In the genomic region with DNA sequence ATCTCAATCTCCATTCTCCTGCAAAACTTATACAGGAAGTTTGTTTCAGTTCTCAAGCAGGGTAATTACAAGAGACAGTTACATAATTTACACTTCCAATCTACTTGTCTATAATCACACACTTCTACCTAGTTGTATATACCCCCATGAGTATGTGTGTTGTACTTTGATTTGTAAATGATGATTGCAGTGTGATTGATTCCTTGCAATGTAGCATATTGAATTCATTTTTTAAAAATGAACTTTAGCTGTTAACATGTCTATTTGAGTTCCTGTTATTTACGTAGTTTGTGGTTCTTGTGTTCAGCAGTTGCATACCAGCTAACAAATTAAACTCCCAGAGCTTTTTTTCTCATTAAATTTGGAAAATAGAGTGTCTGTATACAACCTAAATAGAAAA, we compare ENCODE assay signal across 17 cellular contexts.
"Had no signal": no experiment of that assay in that cellular context is flagged by ENCODE, and none has a peak within 500 bp of the region (broad histone marks: within the 10 kb centered on the region; RNA-seq: fewer than 3 reads in every experiment).

No MANE protein-coding gene starts in this region.

- ATAC-seq: activated naive CD4-positive, alpha-beta T cell treated with anti-CD3 and anti-CD28 coated beads, Interleukin-2, amount 50 U/mL, for 72 hours; body of pancreas; left ventricle myocardium superior; stimulated activated memory B cell treated with anti-CD40 and anti-IgM and Interleukin-4, amounts not matched to agents 10 μg/mL and 1 μg/mL and 100 μg/mL, for 72 hours had no signal

- H3K36me3 Mint-ChIP-seq: activated naive CD4-positive, alpha-beta T cell treated with anti-CD3 and anti-CD28 coated beads, Interleukin-2, amount 50 U/mL, for 72 hours had no signal

- H3K9me3 Mint-ChIP-seq: activated naive CD4-positive, alpha-beta T cell treated with anti-CD3 and anti-CD28 coated beads, Interleukin-2, amount 50 U/mL, for 72 hours; activated T-helper 2 cell treated with anti-CD3 and anti-CD28 coated beads, Interferon-gamma antibody, Interleukin-2, Interleukin-4, amounts not matched to agents 10 μg/mL and 5 μg/mL and 100 μg/mL, durations not matched to agents 14 hours and 24 hours and 36 hours; memory B cell; nephron progenitor cell; stimulated activated memory B cell treated with anti-CD40 and anti-IgM and Interleukin-4, amounts not matched to agents 10 μg/mL and 1 μg/mL and 100 μg/mL, for 72 hours had no signal

- DNase-seq: activated CD4-positive, alpha-beta T cell treated with anti-CD3 and anti-CD28 coated beads for 1 hour; amygdala; body of pancreas; caudate nucleus; colonic mucosa; hypothalamus; kidney glomerular epithelial cell; left ventricle myocardium superior; nephron progenitor cell; occipital lobe; SW 1271; tibial artery; uterus had no signal

- H3K27me3 Mint-ChIP-seq: memory B cell; stimulated activated memory B cell treated with anti-CD40 and anti-IgM and Interleukin-4, amounts not matched to agents 10 μg/mL and 1 μg/mL and 100 μg/mL, for 72 hours had no signal

- H3K4me1 Mint-ChIP-seq: nephron progenitor cell had no signal

- H3K4me3 Mint-ChIP-seq: memory B cell; nephron progenitor cell; stimulated activated memory B cell treated with anti-CD40 and anti-IgM and Interleukin-4, amounts not matched to agents 10 μg/mL and 1 μg/mL and 100 μg/mL, for 72 hours had no signal

- H3K27ac Mint-ChIP-seq: activated T-helper 2 cell treated with anti-CD3 and anti-CD28 coated beads, Interferon-gamma antibody, Interleukin-2, Interleukin-4, amounts not matched to agents 10 μg/mL and 5 μg/mL and 100 μg/mL, durations not matched to agents 14 hours and 24 hours and 36 hours; memory B cell; nephron progenitor cell had no signal
